ENCODE assay signal across 8 cellular contexts in genomic region chr4:6783111-6783981, GRCh38. TPM values are rescaled to one million over a fixed set of nuclear protein-coding genes. Genes with fewer than 3 reads are reported as not detected.
DNase-seq lines count a peak whose midpoint lies in the region; ATAC-seq, FAIRE-seq and TF ChIP-seq lines count a peak whose summit lies in the region.

No MANE protein-coding gene starts in this region.

- peak overlapping the region; percentile 95 for H3K4me2 ChIP-seq in keratinocyte (ENCODE audit: control insufficient read depth, extremely low read depth, insufficient read depth, low read depth, low read length)

- H3K4me1 ChIP-seq in keratinocyte (ENCODE audit: control insufficient read depth, extremely low read depth, insufficient read depth, low read length): peaks cover 6% of the 10 kb centered on the region

- no peaks in the 10 kb centered on the region for H3K9me3 Mint-ChIP-seq in central memory CD8-positive, alpha-beta T cell

- peak overlapping the region; percentile 86 to 95 (median 90) for H3K4me3 ChIP-seq in keratinocyte (ENCODE audit: control insufficient read depth in 2 of 3, extremely low read depth in 1 of 3, insufficient read depth in 2 of 3, low read depth in 1 of 3, low read length in 3 of 3)

- peaks cover 0 to 3% of the 10 kb centered on the region in 2 experiments for H3K36me3 ChIP-seq in keratinocyte (ENCODE audit: control insufficient read depth in 2 of 2, extremely low read depth in 1 of 2, insufficient read depth in 2 of 2, low read length in 2 of 2)

- peaks cover 14% of the 10 kb centered on the region for H3K36me3 Mint-ChIP-seq in central memory CD8-positive, alpha-beta T cell (ENCODE audit: insufficient read depth)

- dilution Hi-C loops in keratinocyte (cut with MboI; ENCODE audit: extremely low pct_ligation_motif_present, low sequenced_read_pairs): no loop called here

- H3K27ac Mint-ChIP-seq in central memory CD8-positive, alpha-beta T cell (ENCODE audit: low read depth): peak overlapping the region; percentile 76

- H2AFZ ChIP-seq in keratinocyte (ENCODE audit: control insufficient read depth, low read length): peak overlapping the region; percentile 35

- DNase-seq in AG08396 (ENCODE audit: low spot score) (peak; percentile 98), NCI-H2227 (lab: John Stamatoyannopoulos, UW; ENCODE audit: unreplicated experiment) (peak; percentile 86), keratinocyte (ENCODE audit: low read depth, low spot score) (no peak)
- DNase-seq in central memory CD8-positive, alpha-beta T cell (ENCODE audit: low spot score in 2 of 2): peak; percentile 72 to 81
- peak; percentile 78 to 90 (median 87) for DNase-seq in stimulated activated CD4-positive, alpha-beta T cell treated with anti-CD3 and anti-CD28 coated beads, Interleukin-12 subunit alpha, Interleukin-12 subunit beta, amount 100 ng/mL, for 48 hours (ENCODE audit: low read depth in 2 of 3, low spot score in 1 of 3)

- peaks cover 2% of the 10 kb centered on the region for H3K9me1 ChIP-seq in keratinocyte (ENCODE audit: control insufficient read depth, extremely low read depth, insufficient read depth, low read length)

- peak; percentile 69 for FAIRE-seq in keratinocyte (lab: Jason Lieb, UNC)

- no peaks in the 10 kb centered on the region for H3K9me3 ChIP-seq in keratinocyte (ENCODE audit: control insufficient read depth, low read depth, low read length)

- peak overlapping the region; percentile 85 for H3K9ac ChIP-seq in keratinocyte (ENCODE audit: control insufficient read depth, extremely low read depth, insufficient read depth, low read length)

- peaks cover 5% of the 10 kb centered on the region for H4K20me1 ChIP-seq in keratinocyte (ENCODE audit: control insufficient read depth, extremely low read depth, insufficient read depth, low read length)

- H3K4me3 Mint-ChIP-seq in central memory CD8-positive, alpha-beta T cell: peak overlapping the region; percentile 81

- H3K27me3 ChIP-seq in keratinocyte (ENCODE audit: control insufficient read depth, extremely low read depth, insufficient read depth, low read length): no peaks in the 10 kb centered on the region

- TF ChIP-seq CTCF in keratinocyte (optimal IDR thresholded peaks at IDR 0.05 in 1 of 3, IDR thresholded peaks at IDR 0.05 in 1 of 3, conservative IDR thresholded peaks at IDR 0.05 in 1 of 3; ENCODE audit: extremely low read depth in 1 of 3, insufficient read depth in 2 of 3, low read length in 3 of 3): peak in 1 of 3 experiments; percentile 27

- peak; percentile 70 for ATAC-seq in GM18868 (IDR thresholded peaks at IDR 0.05; ENCODE audit: unreplicated experiment)
- peak; percentile 76 for ATAC-seq in HG03097 (IDR thresholded peaks at IDR 0.05; ENCODE audit: low FRiP score, unreplicated experiment)
- peak; percentile 81 to 83 for ATAC-seq in activated CD4-positive, CD25-positive, alpha-beta regulatory T cell treated with anti-CD3 and anti-CD28 coated beads, Interleukin-2, amount 50 U/mL, for 24 hours
- peak; percentile 79 for ATAC-seq in central memory CD8-positive, alpha-beta T cell (replicated peaks; ENCODE audit: extremely low read depth, poor library complexity, severe bottlenecking)

- peaks cover 60% of the 10 kb centered on the region for H3K4me1 Mint-ChIP-seq in central memory CD8-positive, alpha-beta T cell

- H3K27ac ChIP-seq in keratinocyte (ENCODE audit: control insufficient read depth, insufficient read depth, low read length): peak overlapping the region; percentile 73

- H3K27me3 Mint-ChIP-seq in central memory CD8-positive, alpha-beta T cell: no peaks in the 10 kb centered on the region

- H3K79me2 ChIP-seq in keratinocyte (ENCODE audit: control insufficient read depth, insufficient read depth, low read length): peaks cover 46% of the 10 kb centered on the region

RNA-seq across cellular contexts. Expression of gene KIAA0232, which starts 0.8 kb away (rescaled TPM):
- 8.5 to 10.0 TPM (median 9.1 TPM) in 3 replicates for polyA plus RNA-seq in keratinocyte
- polyA plus RNA-seq in keratinocyte (2011; ENCODE audit: low read depth): 9.8 TPM
- 5.6 and 9.4 TPM in 2 replicates for polyA plus RNA-seq in keratinocyte (2011; cell fraction: cytosol; rRNA removed)
- polyA plus RNA-seq in keratinocyte (2011; cell fraction: nucleus; rRNA removed): 12.6 and 15.6 TPM in 2 replicates
- polyA plus RNA-seq in keratinocyte (2012; ENCODE audit: low replicate concordance): 7.6 and 7.8 TPM in 2 replicates
- 9.2 to 15.4 TPM (median 13.9 TPM) in 3 replicates for polyA minus RNA-seq in keratinocyte
- 9.2 TPM for polyA minus RNA-seq in keratinocyte (2011; cell fraction: cytosol; rRNA and poly(A)+ RNA removed)
- polyA minus RNA-seq in keratinocyte (2011; cell fraction: nucleus; rRNA and poly(A)+ RNA removed): 13.4 and 27.8 TPM in 2 replicates
